Comparison of ENCODE assay signal across 9 cellular contexts in the genomic region with DNA sequence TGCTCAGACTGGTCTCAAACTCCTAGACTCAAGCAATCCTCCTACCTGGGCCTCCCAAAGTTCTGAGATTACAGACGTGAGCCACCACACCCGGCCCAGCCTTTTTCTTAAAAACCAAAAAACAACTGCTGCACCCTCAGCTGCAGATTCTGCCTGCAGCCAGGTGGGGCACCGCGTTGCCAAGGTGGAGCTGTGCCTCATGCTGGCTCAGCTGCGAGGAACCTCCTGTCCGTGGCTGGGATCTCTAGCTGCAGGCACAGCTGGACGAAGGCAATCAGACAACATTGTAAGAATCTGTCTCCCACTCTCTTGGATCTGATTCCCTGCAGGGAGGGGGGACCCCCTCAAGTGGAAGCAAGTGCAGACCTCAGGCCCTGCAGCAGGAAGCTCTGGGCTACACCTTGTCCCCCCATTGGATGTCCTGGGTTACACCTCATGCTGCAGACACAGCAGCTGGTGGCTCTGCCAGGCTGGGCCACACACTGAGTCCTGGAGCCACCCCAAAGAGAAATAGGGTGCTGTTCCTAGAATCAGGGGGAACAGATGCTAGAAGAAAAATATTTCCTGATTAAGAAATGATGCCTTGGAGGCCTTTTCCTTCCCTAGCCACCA. TPM values are rescaled to one million over a fixed set of nuclear protein-coding genes. Genes with fewer than 3 reads are reported as not detected.
DNase-seq lines count a peak whose midpoint lies in the region; ATAC-seq and TF ChIP-seq lines count a peak whose summit lies in the region.
"Had no signal": no experiment of that assay in that cellular context is flagged by ENCODE, and none has a peak within 500 bp of the region (broad histone marks: within the 10 kb centered on the region; RNA-seq: fewer than 3 reads in every experiment).

No MANE protein-coding gene starts in this region.

- no peak for TF ChIP-seq POLR2A in testis (IDR thresholded peaks at IDR 0.05)

- no peak for TF ChIP-seq CTCF in testis (IDR thresholded peaks at IDR 0.05)

- H3K9me3 ChIP-seq in adipocyte (ENCODE audit: control insufficient read depth, low read length) (no peaks in the 10 kb centered on the region), iPS-20b (ENCODE audit: insufficient read depth, low read depth, low read length) (no peaks in the 10 kb centered on the region), testis (no peaks in the 10 kb centered on the region)

- peaks cover 39% of the 10 kb centered on the region for H3K4me1 ChIP-seq in adipocyte (ENCODE audit: control insufficient read depth, insufficient read depth, low read length)
- peaks cover 10% of the 10 kb centered on the region; the same call in 1 of the 2 replicates for H3K4me1 ChIP-seq in iPS-20b (ENCODE audit: insufficient read depth, low read length)
- H3K4me1 ChIP-seq in testis: no peaks in the 10 kb centered on the region

- DNase-seq in HT1080 (ENCODE audit: low read depth) (peak; percentile 60), adipocyte (ENCODE audit: low read depth) (no peak), testis (no peak), NCI-H446 (lab: John Stamatoyannopoulos, UW) (no peak), NCI-H2081 (lab: John Stamatoyannopoulos, UW) (no peak)
- DNase-seq: central memory CD4-positive, alpha-beta T cell had no signal

- 46 to 70% methylated on average over 6 to 7 of the region's 7 CpGs for WGBS in testis, 2 donors

- no peaks in the 10 kb centered on the region for H3K36me3 ChIP-seq in adipocyte (ENCODE audit: control insufficient read depth, insufficient read depth, low read length, severe bottlenecking)
- no peaks in the 10 kb centered on the region for H3K36me3 ChIP-seq in iPS-20b (ENCODE audit: insufficient read depth, low read depth, low read length)
- no peaks in the 10 kb centered on the region for H3K36me3 ChIP-seq in testis (ENCODE audit: low read depth, missing control alignments)

- H3K9ac ChIP-seq in adipocyte (ENCODE audit: low read length) (peak overlapping the region; percentile 97), iPS-20b (ENCODE audit: low read depth, low read length) (peak overlapping the region; percentile 68; the same call in 1 of the 2 replicates)

- peak overlapping the region; percentile 80 for H3K4me3 ChIP-seq in adipocyte (ENCODE audit: low read length)
- H3K4me3 ChIP-seq in iPS-20b (ENCODE audit: low read length): no peak overlapping the region; the same call in 1 of the 2 replicates
- H3K4me3 ChIP-seq in testis: peak overlapping the region; percentile 17 to 27

- intact Hi-C loops in testis (cut with DNase I; ENCODE audit: low total_unique reads): no loop called here

- no peak overlapping the region for H3K27ac ChIP-seq in iPS-20b (ENCODE audit: low read length)
- peak overlapping the region; percentile 95 to 97 for H3K27ac ChIP-seq in testis

- ATAC-seq in GM18520 (IDR thresholded peaks at IDR 0.05; ENCODE audit: unreplicated experiment) (no peak), HG03108 (IDR thresholded peaks at IDR 0.05; ENCODE audit: unreplicated experiment) (no peak)

- H3K27me3 ChIP-seq in adipocyte (replicated peaks; ENCODE audit: control insufficient read depth, insufficient read depth, low read length) (no peaks in the 10 kb centered on the region), iPS-20b (ENCODE audit: insufficient read depth, low read length) (peaks cover 9% of the 10 kb centered on the region; the same call in 1 of the 2 replicates), testis (no peaks in the 10 kb centered on the region)

RNA-seq across cellular contexts. Expression of a gene that starts 24.1 kb away (rescaled TPM):
- total RNA-seq in HT1080 (2014; rRNA removed; shearing (Covaris generic)): not detected in 2 replicates
- not detected in 2 replicates for polyA plus RNA-seq in HT1080 (2015; cell fraction: cytosol; rRNA removed)
- not detected in 2 replicates for polyA plus RNA-seq in HT1080 (2015; cell fraction: nucleus; rRNA removed)
- not detected for total RNA-seq in testis
- 0.57 TPM for polyA plus RNA-seq in testis (ENCODE audit: insufficient read depth, low read depth, low replicate concordance)

RNA-seq across cellular contexts. Expression of a gene that starts 29.8 kb away (rescaled TPM):
- total RNA-seq in HT1080 (2014; rRNA removed; shearing (Covaris generic)): 752 and 866 TPM in 2 replicates
- 446 and 561 TPM in 2 replicates for polyA plus RNA-seq in HT1080 (2015; cell fraction: cytosol; rRNA removed)
- polyA plus RNA-seq in HT1080 (2015; cell fraction: nucleus; rRNA removed): 439 and 449 TPM in 2 replicates
- total RNA-seq in testis: 10 to 100 TPM; 47.0 to 84.5 TPM
- 65.1 TPM for polyA plus RNA-seq in testis (ENCODE audit: insufficient read depth, low read depth, low replicate concordance)
